In the genomic region with DNA sequence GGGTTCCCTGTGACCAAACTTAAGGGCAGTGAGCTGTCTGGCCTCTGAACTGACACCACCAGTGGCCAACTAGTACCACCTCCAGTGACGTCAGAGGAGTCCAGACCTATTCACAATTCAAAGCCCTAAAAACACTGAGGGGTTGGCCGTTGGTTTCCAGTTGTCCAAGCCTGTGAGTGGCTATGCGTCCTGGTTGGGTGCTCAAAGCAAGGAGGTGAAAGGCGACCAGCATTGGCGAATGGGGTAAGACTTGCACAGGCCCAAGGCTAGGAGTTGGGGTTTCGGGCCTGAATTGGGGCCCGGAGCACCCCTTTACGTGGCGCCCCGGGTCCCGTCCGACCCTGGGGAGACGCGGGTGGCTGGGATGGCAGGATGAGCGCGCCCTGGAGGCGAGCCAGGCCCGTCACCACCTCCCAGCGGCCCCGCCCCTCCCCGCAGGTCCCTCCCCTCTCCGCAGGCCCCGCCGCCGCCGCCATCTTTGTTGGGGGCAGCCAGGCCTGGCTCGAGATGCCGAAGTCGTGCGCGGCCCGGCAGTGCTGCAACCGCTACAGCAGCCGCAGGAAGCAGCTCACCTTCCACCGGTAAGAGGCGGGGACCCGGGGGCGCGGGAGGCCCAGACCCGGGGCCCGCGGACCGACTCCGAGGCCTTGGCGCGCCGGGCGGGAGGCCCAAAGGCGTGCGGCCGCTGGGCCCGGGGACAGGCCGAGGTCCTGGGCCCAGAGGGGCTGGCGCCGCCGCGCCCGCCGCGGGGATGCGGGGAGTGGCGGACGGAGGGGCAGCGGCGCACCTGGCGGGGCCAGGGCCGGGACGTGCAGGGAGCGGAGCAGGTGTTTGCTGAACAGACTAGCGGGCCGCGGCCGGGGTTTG, we compare ENCODE assay signal across 8 cellular contexts. TPM values are rescaled to one million over a fixed set of nuclear protein-coding genes. Genes with fewer than 3 reads are reported as not detected.
DNase-seq lines count a peak whose midpoint lies in the region; ATAC-seq and TF ChIP-seq lines count a peak whose summit lies in the region.

A gene with protein sequence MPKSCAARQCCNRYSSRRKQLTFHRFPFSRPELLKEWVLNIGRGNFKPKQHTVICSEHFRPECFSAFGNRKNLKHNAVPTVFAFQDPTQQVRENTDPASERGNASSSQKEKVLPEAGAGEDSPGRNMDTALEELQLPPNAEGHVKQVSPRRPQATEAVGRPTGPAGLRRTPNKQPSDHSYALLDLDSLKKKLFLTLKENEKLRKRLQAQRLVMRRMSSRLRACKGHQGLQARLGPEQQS (plus strand): TSS at position 157 of the 867 bp plus-strand sequence. CDS start 351 bp downstream, at position 508.

- H3K4me1 ChIP-seq in Karpas-422 (ENCODE audit: low read length) (peaks cover 28% of the 10 kb centered on the region), SJSA1 (replicated peaks) (peaks cover 12% of the 10 kb centered on the region), gastroesophageal sphincter (peaks cover 0 to 76% (median 15%) of the 10 kb centered on the region in 3 donors)

- no peak for TF ChIP-seq CTCF in gastroesophageal sphincter (IDR thresholded peaks at IDR 0.05)

- H4K20me1 ChIP-seq in Karpas-422 (ENCODE audit: insufficient read depth, low read depth, low read length), result no peaks in the 10 kb centered on the region

- no peaks in the 10 kb centered on the region for H3K9me2 ChIP-seq in Karpas-422 (replicated peaks; ENCODE audit: insufficient read depth, low read length)

- no peaks in the 10 kb centered on the region for H3K27me3 ChIP-seq in Karpas-422 (ENCODE audit: low read length)
- H3K27me3 ChIP-seq in SJSA1 (replicated peaks), result no peaks in the 10 kb centered on the region
- no peaks in the 10 kb centered on the region for H3K27me3 ChIP-seq in gastroesophageal sphincter

- peak within 1 kb of the TSS; percentile 98 for H3K4me2 ChIP-seq in Karpas-422 (ENCODE audit: low read depth, low read length, poor library complexity, severe bottlenecking)

- peak; percentile 88 for ATAC-seq in GM21723 (IDR thresholded peaks at IDR 0.05; ENCODE audit: unreplicated experiment)
- peak; percentile 94 for ATAC-seq in gastroesophageal sphincter

- H3K36me3 ChIP-seq in Karpas-422 (ENCODE audit: insufficient read depth, low read length) (0 out of 2 replicates have a peak, but pooled peaks cover 3% of the 10 kb centered on the region), SJSA1 (peaks cover 91% of the 10 kb centered on the region), gastroesophageal sphincter (peaks cover 0 to 63% of the 10 kb centered on the region in 2 donors)

- peaks cover 28% of the 10 kb centered on the region for H3K79me2 ChIP-seq in Karpas-422 (ENCODE audit: low read length)

- H3K9me3 ChIP-seq in Karpas-422 (ENCODE audit: low read length) (no peaks in the 10 kb centered on the region), SJSA1 (replicated peaks) (no peaks in the 10 kb centered on the region), gastroesophageal sphincter (no peaks in the 10 kb centered on the region)

- H3K9ac ChIP-seq in Karpas-422 (ENCODE audit: low read length), result peak within 1 kb of the TSS; percentile 89

- 0% methylated on average over 2 of the region's 73 CpGs; no CpG with 5 or more reads in 1 of the 2 donors for WGBS in gastroesophageal sphincter (ENCODE audit: low coverage in 1 of 2), 2 donors

- no peak for TF ChIP-seq EP300 in gastroesophageal sphincter (IDR thresholded peaks at IDR 0.05)

- H3K27ac ChIP-seq in Karpas-422 (ENCODE audit: low read length) (peak within 1 kb of the TSS; percentile 55), SJSA1 (peak within 1 kb of the TSS; percentile 66), gastroesophageal sphincter (peak within 1 kb of the TSS; percentile 62 to 95 (median 92))

- peak; percentile 88 for DNase-seq in EH (ENCODE audit: low read depth)
- peak; percentile 95 for DNase-seq in Karpas-422
- DNase-seq in SJSA1 (ENCODE audit: low read depth in 1 of 2, low spot score in 2 of 2), result peak; percentile 90 to 91
- peak; percentile 88 for DNase-seq in activated naive CD4-positive, alpha-beta T cell treated with Interleukin-2 at 50 U/mL for 16 hours
- DNase-seq in nucleus accumbens (lab: John Stamatoyannopoulos, UW), result peak in 54 of 56 donors; percentile 47 to 91 (median 76)
- peak; percentile 76 for DNase-seq in superior temporal gyrus (ENCODE audit: extremely low spot score)

- H3K4me3 ChIP-seq in Karpas-422 (ENCODE audit: low read length), result peak within 1 kb of the TSS; percentile 83
- H3K4me3 ChIP-seq in SJSA1, result peak within 1 kb of the TSS; percentile 96
- peak within 1 kb of the TSS; percentile 54 to 93 for H3K4me3 ChIP-seq in gastroesophageal sphincter

- 0 out of 2 replicates have a peak within 1 kb of the TSS, but pooled peaks have one; percentile 45 for H2AFZ ChIP-seq in Karpas-422 (ENCODE audit: low read length)

- no peak for TF ChIP-seq POLR2A in gastroesophageal sphincter (IDR thresholded peaks at IDR 0.05)

RNA-seq across cellular contexts. Expression of the gene that starts here (rescaled TPM):
- 13.3 and 19.5 TPM in 2 replicates for total RNA-seq in Karpas-422 (2014; rRNA removed; shearing (Covaris generic); ENCODE audit: low replicate concordance)
- 28.8 and 29.0 TPM in 2 replicates for total RNA-seq in SJSA1 (2014; rRNA removed; shearing (Covaris generic))
- total RNA-seq in gastroesophageal sphincter, result 10 to 100 TPM; 16.3 to 36.9 (median 27.7) TPM

Comparison
In these comparisons a context has a peak if more than half of its experiments do, and no peak if none do; other contexts are left out.
1. Peak in every context shown above with its lines: DNase-seq, ATAC-seq, H3K4me3 ChIP-seq and H3K27ac ChIP-seq.